1 cellular context compared by ENCODE assay signal in the genomic region with DNA sequence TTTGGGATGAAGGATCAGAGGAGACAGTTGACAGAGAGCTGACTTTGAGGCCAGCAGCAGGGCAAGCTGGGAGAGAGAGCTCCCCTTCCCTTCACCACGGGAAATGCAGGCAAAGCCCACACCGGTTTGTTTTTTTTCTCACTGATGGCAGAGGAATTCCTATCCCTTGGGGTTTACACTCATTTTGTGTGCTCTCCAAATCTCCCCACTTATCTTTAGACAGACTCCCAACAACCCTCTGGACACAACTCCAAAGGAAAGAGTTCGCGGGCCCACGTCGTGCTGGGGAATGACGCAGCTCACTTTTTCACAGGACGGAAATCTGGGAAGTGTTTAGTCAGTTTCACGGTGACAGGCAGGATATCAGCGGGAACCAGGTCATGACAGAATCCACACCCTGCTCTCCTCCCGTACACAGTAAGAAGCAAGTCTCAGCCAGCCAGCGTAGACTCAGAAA.
TF ChIP-seq lines count a peak whose summit lies in the region.

No MANE protein-coding gene starts in this region.

TF ChIP-seq in A549, 52 proteins besides CTCF, POLR2A, EP300 and RAD21 (continued from another document):
- TF ChIP-seq POLR2AphosphoS2 (conservative IDR thresholded peaks at IDR 0.05; ENCODE audit: low read length) (no peak), MAZ (IDR thresholded peaks at IDR 0.05; ENCODE audit: borderline replicate concordance, low read depth, low read length) (no peak), FOSB (CRISPR knock-in tag; IDR thresholded peaks at IDR 0.05) (no peak), ESRRA (IDR thresholded peaks at IDR 0.05; ENCODE audit: borderline replicate concordance, low read length) (no peak), HOXB5 (CRISPR knock-in tag; IDR thresholded peaks at IDR 0.05) (no peak), CHD4 (IDR thresholded peaks at IDR 0.05; ENCODE audit: borderline replicate concordance) (no peak), NFE2L2 (conservative IDR thresholded peaks at IDR 0.05; ENCODE audit: low read length) (no peak), CBX2 (IDR thresholded peaks at IDR 0.05; ENCODE audit: borderline replicate concordance, low read depth) (no peak), RFX5 (IDR thresholded peaks at IDR 0.05) (no peak), RNF2 (IDR thresholded peaks at IDR 0.05; ENCODE audit: borderline replicate concordance, low read depth) (no peak)
